ENCODE assay signal across 8 cellular contexts in the genomic region with DNA sequence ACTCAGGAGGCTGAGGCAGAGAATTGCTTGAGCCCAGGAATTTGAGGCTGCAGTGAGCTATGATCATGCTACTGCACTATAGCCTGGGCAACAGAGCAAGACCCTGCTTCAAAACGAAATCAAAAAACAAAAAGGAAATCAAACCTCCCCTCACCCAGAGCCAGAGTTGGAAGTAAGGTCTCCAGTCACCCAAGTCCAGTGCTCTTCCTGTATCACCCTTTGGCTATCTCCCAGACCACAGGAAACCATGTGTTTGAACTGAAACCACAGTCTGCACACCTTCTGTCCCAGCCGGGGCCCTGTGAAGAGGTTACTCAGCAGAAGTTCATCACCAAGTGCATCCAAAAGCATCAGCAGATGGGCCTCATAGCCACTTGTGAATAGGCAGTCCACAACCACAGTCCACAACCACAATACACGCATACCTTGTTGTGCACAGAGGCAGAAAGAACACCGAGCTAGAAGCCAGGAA. TPM values are rescaled to one million over a fixed set of nuclear protein-coding genes. Genes with fewer than 3 reads are reported as not detected.
DNase-seq lines count a peak whose midpoint lies in the region; ATAC-seq and TF ChIP-seq lines count a peak whose summit lies in the region.

No MANE protein-coding gene starts in this region.

- H3K27ac ChIP-seq in VCaP (peak overlapping the region; percentile 49; the same call in 1 of the 2 replicates), spleen (peak overlapping the region; percentile 93 to 100 (median 98))

- peak; percentile 66 for DNase-seq in stimulated activated CD4-positive, alpha-beta T cell treated with anti-CD3 and anti-CD28 coated beads, Interleukin-2, amount 100 ng/mL, for 24 hours
- no peak for DNase-seq in stimulated activated CD4-positive, alpha-beta T cell treated with anti-CD3 and anti-CD28 coated beads, Interleukin-12 subunit alpha, Interleukin-12 subunit beta, amount 100 ng/mL, for 4 hours
- DNase-seq in epithelial cell of proximal tubule (ENCODE audit: low read depth), result peak; percentile 76
- DNase-seq in spleen, result peak; percentile 85
- no peak for DNase-seq in NCI-H82 (lab: John Stamatoyannopoulos, UW)
- DNase-seq in NCI-H82 treated with DMSO at 0.1 percent for 48 hours (lab: John Stamatoyannopoulos, UW; ENCODE audit: unreplicated experiment), result no peak

- peaks cover 67 to 86% (median 82%) of the 10 kb centered on the region in 6 donors for H3K4me1 ChIP-seq in spleen

- no peak for TF ChIP-seq CTCF in VCaP (conservative IDR thresholded peaks at IDR 0.05)
- no peak for TF ChIP-seq CTCF in epithelial cell of proximal tubule (conservative IDR thresholded peaks at IDR 0.05; ENCODE audit: low read depth, low read length)
- no peak for TF ChIP-seq CTCF in spleen (IDR thresholded peaks at IDR 0.05 in 8 of 11, conservative IDR thresholded peaks at IDR 0.05 in 3 of 11)

- intact Hi-C loops in spleen (cut with DNase I; ENCODE audit: low total_unique reads), result loop anchor here (10.0 kb wide), 1 partner anchor 48 kb away; no protein-coding TSS in a partner anchor

- peaks cover 0 to 58% (median 2%) of the 10 kb centered on the region in 6 donors for H3K36me3 ChIP-seq in spleen

- H3K27me3 ChIP-seq in spleen (replicated peaks in 1 of 7), result no peaks in the 10 kb centered on the region

- no peak for ATAC-seq in GM21528 (IDR thresholded peaks at IDR 0.05; ENCODE audit: low FRiP score, unreplicated experiment)

- no peaks in the 10 kb centered on the region for H3K9me3 ChIP-seq in spleen

- no peak for TF ChIP-seq POLR2A in spleen (IDR thresholded peaks at IDR 0.05)

- H3K4me3 ChIP-seq in epithelial cell of proximal tubule (ENCODE audit: low read depth, low read length) (no peak overlapping the region), spleen (peak overlapping the region in 6 of 8 donors; percentile 4 to 100 (median 18))

- 3 to 9% (median 6%) methylated on average over 4 of the region's 4 CpGs for WGBS in spleen, 5 donors

RNA-seq across cellular contexts. Expression of gene MYH9, which starts 4.6 kb away (rescaled TPM):
- 797 and 896 TPM in 2 replicates for total RNA-seq in epithelial cell of proximal tubule
- total RNA-seq in spleen, result 1,000 to 10,000 TPM in 4 of 7 donors, 100 to 1,000 TPM in 3; 575 to 1,376 (median 1,013) TPM
- polyA plus RNA-seq in spleen, result 100 to 1,000 TPM in 1 of 3 donors, 10 to 100 TPM in 2; 59.8 to 166 (median 71.1) TPM

Comparison
In these comparisons a context has a peak if more than half of its experiments do, and no peak if none do; other contexts are left out.
1. DNase-seq: peak in stimulated activated CD4-positive, alpha-beta T cell treated with anti-CD3 and anti-CD28 coated beads, Interleukin-2, amount 100 ng/mL, for 24 hours (2 of 2), epithelial cell of proximal tubule (single experiment) and spleen (single experiment); none in stimulated activated CD4-positive, alpha-beta T cell treated with anti-CD3 and anti-CD28 coated beads, Interleukin-12 subunit alpha, Interleukin-12 subunit beta, amount 100 ng/mL, for 4 hours (single experiment), NCI-H82 (single experiment) and NCI-H82 treated with DMSO at 0.1 percent for 48 hours (single experiment).